ENCODE assay signal across 1 cellular context in genomic region chr14:53881161-53881846, GRCh38.
A peak's percentile ranks its signal among the peaks of the same experiment; 100 is the strongest.
TF ChIP-seq lines count a peak whose summit lies in the region.

No MANE protein-coding gene starts in this region.

TF ChIP-seq in GM12878, 131 proteins besides CTCF, POLR2A, EP300 and RAD21 (continued from another document and continues in another):
- TF ChIP-seq ZBTB40 (IDR thresholded peaks at IDR 0.05; ENCODE audit: borderline replicate concordance) (no peak), POU2F2 (IDR thresholded peaks at IDR 0.05; ENCODE audit: borderline replicate concordance, low read depth, low read length) (no peak), RB1 (IDR thresholded peaks at IDR 0.05; ENCODE audit: borderline replicate concordance) (no peak), TCF12 (IDR thresholded peaks at IDR 0.05; ENCODE audit: low read depth, low read length) (no peak), BMI1 (IDR thresholded peaks at IDR 0.05; ENCODE audit: borderline replicate concordance) (no peak), MTA2 (IDR thresholded peaks at IDR 0.05; ENCODE audit: low read depth) (no peak), SMAD1 (IDR thresholded peaks at IDR 0.05; ENCODE audit: low read depth, partially characterized antibody) (no peak), ATF7 (IDR thresholded peaks at IDR 0.05; ENCODE audit: low read depth) (no peak), IKZF2 (IDR thresholded peaks at IDR 0.05) (no peak), CHD2 (IDR thresholded peaks at IDR 0.05; ENCODE audit: borderline replicate concordance, low read depth, low read length) (no peak), BCLAF1 (IDR thresholded peaks at IDR 0.05) (no peak), NRF1 (conservative IDR thresholded peaks at IDR 0.05; ENCODE audit: low read depth, low read length) (no peak), RCOR1 (conservative IDR thresholded peaks at IDR 0.05; ENCODE audit: low read depth, low read length) (no peak), WRNIP1 (IDR thresholded peaks at IDR 0.05; ENCODE audit: borderline replicate concordance, low read depth, low read length) (no peak), SREBF1 (IDR thresholded peaks at IDR 0.05; ENCODE audit: low read length) (no peak), SPI1 (IDR thresholded peaks at IDR 0.05; ENCODE audit: borderline replicate concordance, insufficient read depth, low read depth, low read length) (no peak), ZNF687 (IDR thresholded peaks at IDR 0.05) (no peak), FOXM1 (IDR thresholded peaks at IDR 0.05; ENCODE audit: low read depth, low read length) (peak; percentile 91), ZSCAN29 (IDR thresholded peaks at IDR 0.05) (no peak), MEF2B (IDR thresholded peaks at IDR 0.05; ENCODE audit: partially characterized antibody, poor library complexity, severe bottlenecking) (no peak), NKRF (conservative IDR thresholded peaks at IDR 0.05) (no peak), KLF5 (IDR thresholded peaks at IDR 0.05; ENCODE audit: partially characterized antibody) (no peak), POLR2AphosphoS5 (IDR thresholded peaks at IDR 0.05; ENCODE audit: low read length) (no peak), ZBED1 (IDR thresholded peaks at IDR 0.05; ENCODE audit: borderline replicate concordance) (0 out of 2 replicates have a peak, but pooled peaks have one; percentile 64), ZNF622 (IDR thresholded peaks at IDR 0.05) (no peak), PML (IDR thresholded peaks at IDR 0.05; ENCODE audit: low read length) (0 out of 2 replicates have a peak, but pooled peaks have one; percentile 41), BCL3 (IDR thresholded peaks at IDR 0.05; ENCODE audit: borderline replicate concordance, insufficient read depth, low read depth, low read length, poor library complexity, severe bottlenecking) (peak; percentile 92), MEF2A (IDR thresholded peaks at IDR 0.05; ENCODE audit: insufficient read depth, low read depth, low read length) (peak; percentile 89), EED (IDR thresholded peaks at IDR 0.05; ENCODE audit: low read depth) (0 out of 2 replicates have a peak, but pooled peaks have one; percentile 19), GABPA (IDR thresholded peaks at IDR 0.05; ENCODE audit: low read depth) (0 out of 2 replicates have a peak, but pooled peaks have one; percentile 31), JUNB (IDR thresholded peaks at IDR 0.05) (peak; percentile 96), PAX5 (IDR thresholded peaks at IDR 0.05; ENCODE audit: borderline replicate concordance, low read depth, low read length) (no peak), IRF3 (IDR thresholded peaks at IDR 0.05) (no peak), CBX5 (IDR thresholded peaks at IDR 0.05; ENCODE audit: low read depth) (0 out of 2 replicates have a peak, but pooled peaks have one; percentile 44), CREM (IDR thresholded peaks at IDR 0.05; ENCODE audit: low read depth) (peak; percentile 39; the same call in 1 of the 2 replicates), SRF (IDR thresholded peaks at IDR 0.05; ENCODE audit: low read depth in 2 of 2, low read length in 2 of 2) (no peak), RBBP5 (conservative IDR thresholded peaks at IDR 0.05) (no peak), ZNF384 (IDR thresholded peaks at IDR 0.05; ENCODE audit: borderline replicate concordance, low read depth, low read length) (no peak), TAF1 (IDR thresholded peaks at IDR 0.05; ENCODE audit: borderline replicate concordance, low read depth, low read length) (no peak), GATAD2B (conservative IDR thresholded peaks at IDR 0.05; ENCODE audit: low read depth) (no peak), NFIC (IDR thresholded peaks at IDR 0.05; ENCODE audit: low read depth, low read length) (peak; percentile 88), POLR2AphosphoS2 (IDR thresholded peaks at IDR 0.05; ENCODE audit: low read depth, low read length) (no peak), IKZF1 (conservative IDR thresholded peaks at IDR 0.05) (no peak), IRF4 (IDR thresholded peaks at IDR 0.05; ENCODE audit: low read depth, low read length) (peak; percentile 79; the same call in 1 of the 2 replicates), TARDBP (IDR thresholded peaks at IDR 0.05; ENCODE audit: borderline replicate concordance) (no peak), E2F8 (IDR thresholded peaks at IDR 0.05; ENCODE audit: low read depth, partially characterized antibody) (no peak), CREB1 (IDR thresholded peaks at IDR 0.05; ENCODE audit: low read depth) (0 out of 2 replicates have a peak, but pooled peaks have one; percentile 18), FOXK2 (IDR thresholded peaks at IDR 0.05) (no peak), SMARCA5 (IDR thresholded peaks at IDR 0.05) (no peak), CHD4 (IDR thresholded peaks at IDR 0.05) (no peak), ATF3 (IDR thresholded peaks at IDR 0.05; ENCODE audit: borderline replicate concordance, extremely low read depth, low read depth, low read length) (no peak)
